In genomic region chr13:54536112-54536511, GRCh38 we compare ENCODE assay signal across 15 cellular contexts.
DNase-seq lines count a peak whose midpoint lies in the region; ATAC-seq, FAIRE-seq and TF ChIP-seq lines count a peak whose summit lies in the region.
"Had no signal": no experiment of that assay in that cellular context is flagged by ENCODE, and none has a peak within 500 bp of the region (broad histone marks: within the 10 kb centered on the region; RNA-seq: fewer than 3 reads in every experiment).

No MANE protein-coding gene starts in this region.

- TF ChIP-seq EP300 in sigmoid colon (IDR thresholded peaks at IDR 0.05): no peak

- 23 to 36% (median 35%) methylated on average over 3 of the region's 3 CpGs for WGBS in small intestine, 3 donors
- 43 to 62% methylated on average over 3 of the region's 3 CpGs for WGBS in sigmoid colon, 2 donors

- H3K9me3 ChIP-seq in small intestine (ENCODE audit: control insufficient read depth, low read depth) (no peaks in the 10 kb centered on the region), sigmoid colon (no peaks in the 10 kb centered on the region)
- H3K9me3 ChIP-seq: esophagus muscularis mucosa, upper lobe of right lung had no signal

- H3K27me3 ChIP-seq in small intestine (ENCODE audit: control insufficient read depth in 2 of 2, insufficient read depth in 2 of 2, low read length in 2 of 2) (no peaks in the 10 kb centered on the region), sigmoid colon (no peaks in the 10 kb centered on the region)
- H3K27me3 ChIP-seq: esophagus muscularis mucosa, upper lobe of right lung had no signal

- no peaks in the 10 kb centered on the region for H3K4me1 Mint-ChIP-seq in activated T-cell treated with anti-CD3 and anti-CD28 coated beads, Interleukin-2, amount 50 U/mL, for 4 hours (ENCODE audit: low read depth)
- H3K4me1 Mint-ChIP-seq: activated CD4-positive, alpha-beta memory T cell treated with anti-CD3 and anti-CD28 coated beads, Interleukin-2, amount 10 ng/mL, durations not matched to agents 7 days and 5 days; naive thymus-derived CD4-positive, alpha-beta T cell had no signal

- H3K27me3 Mint-ChIP-seq in activated T-cell treated with anti-CD3 and anti-CD28 coated beads, Interleukin-2, amount 50 U/mL, for 4 hours (ENCODE audit: low read depth): no peaks in the 10 kb centered on the region
- H3K27me3 Mint-ChIP-seq: activated CD4-positive, alpha-beta memory T cell treated with anti-CD3 and anti-CD28 coated beads, Interleukin-2, amount 10 ng/mL, durations not matched to agents 7 days and 5 days; naive thymus-derived CD4-positive, alpha-beta T cell had no signal

- no peak for TF ChIP-seq CTCF in sigmoid colon (IDR thresholded peaks at IDR 0.05)

- H3K4me1 ChIP-seq in small intestine (ENCODE audit: control insufficient read depth in 2 of 2, insufficient read depth in 1 of 2, low read depth in 1 of 2, low read length in 1 of 2) (no peaks in the 10 kb centered on the region), sigmoid colon (no peaks in the 10 kb centered on the region)
- H3K4me1 ChIP-seq: esophagus muscularis mucosa, upper lobe of right lung had no signal

- FAIRE-seq in small intestine (lab: Jason Lieb, UNC): no peak

- H3K4me3 Mint-ChIP-seq in activated T-cell treated with anti-CD3 and anti-CD28 coated beads, Interleukin-2, amount 50 U/mL, for 4 hours: no peak overlapping the region
- H3K4me3 Mint-ChIP-seq: activated CD4-positive, alpha-beta memory T cell treated with anti-CD3 and anti-CD28 coated beads, Interleukin-2, amount 10 ng/mL, durations not matched to agents 7 days and 5 days; naive thymus-derived CD4-positive, alpha-beta T cell; T-helper 2 cell treated with Interferon-gamma antibody and Interleukin-4, amounts not matched to agents 5 μg/mL and 100 μg/mL, for 36 hours had no signal

- H3K36me3 Mint-ChIP-seq in activated T-cell treated with anti-CD3 and anti-CD28 coated beads, Interleukin-2, amount 50 U/mL, for 4 hours (ENCODE audit: insufficient read depth): no peaks in the 10 kb centered on the region
- H3K36me3 Mint-ChIP-seq: naive thymus-derived CD4-positive, alpha-beta T cell had no signal

- no peak for TF ChIP-seq POLR2A in sigmoid colon (IDR thresholded peaks at IDR 0.05)

- no peak for ATAC-seq in activated T-cell treated with anti-CD3 and anti-CD28 coated beads, Interleukin-2, amount 50 U/mL, for 4 hours
- no peak for ATAC-seq in GM19395 (IDR thresholded peaks at IDR 0.05; ENCODE audit: unreplicated experiment)
- ATAC-seq: naive thymus-derived CD4-positive, alpha-beta T cell; upper lobe of right lung had no signal

- H3K27ac ChIP-seq in small intestine (ENCODE audit: low read depth in 1 of 2, low read length in 1 of 2) (no peak overlapping the region), sigmoid colon (no peak overlapping the region)
- H3K27ac ChIP-seq: esophagus muscularis mucosa, upper lobe of right lung had no signal

- H3K4me3 ChIP-seq in small intestine (ENCODE audit: low read depth in 1 of 2, low read length in 2 of 2): no peak overlapping the region
- H3K4me3 ChIP-seq in sigmoid colon: no peak overlapping the region
- H3K4me3 ChIP-seq: esophagus muscularis mucosa, upper lobe of right lung had no signal

- DNase-seq in NCI-H510A treated with DMSO at 0.1 percent for 48 hours (lab: John Stamatoyannopoulos, UW): peak; percentile 5
- DNase-seq in NCI-H510A (lab: John Stamatoyannopoulos, UW): no peak
- peak; percentile 25 for DNase-seq in NCI-H526 treated with DMSO at 0.1 percent for 48 hours (lab: John Stamatoyannopoulos, UW)
- DNase-seq in foreskin melanocyte: peak; percentile 69
- peak; percentile 9 for DNase-seq in small intestine
- no peak for DNase-seq in activated T-cell treated with anti-CD3 and anti-CD28 coated beads, Interleukin-2, amount 50 U/mL, for 4 hours
- DNase-seq in sigmoid colon: no peak
- DNase-seq: activated CD4-positive, alpha-beta memory T cell treated with anti-CD3 and anti-CD28 coated beads, Interleukin-2, amount 10 ng/mL, durations not matched to agents 7 days and 5 days; activated naive CD4-positive, alpha-beta T cell; naive thymus-derived CD4-positive, alpha-beta T cell; stimulated activated CD4-positive, alpha-beta T cell treated with anti-CD3 and anti-CD28 coated beads, Interleukin-12 subunit alpha, Interleukin-12 subunit beta, amount 100 ng/mL, for 4 hours; upper lobe of right lung had no signal

- H3K9me3 Mint-ChIP-seq in activated T-cell treated with anti-CD3 and anti-CD28 coated beads, Interleukin-2, amount 50 U/mL, for 4 hours: peaks cover 18% of the 10 kb centered on the region

- intact Hi-C loops in sigmoid colon (cut with DNase I): no loop called here

- H3K36me3 ChIP-seq in small intestine (ENCODE audit: control insufficient read depth in 2 of 2, insufficient read depth in 2 of 2, low read length in 2 of 2) (no peaks in the 10 kb centered on the region), sigmoid colon (no peaks in the 10 kb centered on the region)
- H3K36me3 ChIP-seq: esophagus muscularis mucosa, upper lobe of right lung had no signal

Comparison
In these comparisons a context has a peak if more than half of its experiments do, and no peak if none do; other contexts are left out.
1. DNase-seq: peak in NCI-H510A treated with DMSO at 0.1 percent for 48 hours (single experiment), NCI-H526 treated with DMSO at 0.1 percent for 48 hours (single experiment), foreskin melanocyte (single experiment) and small intestine (single experiment); none in NCI-H510A (single experiment), activated T-cell treated with anti-CD3 and anti-CD28 coated beads, Interleukin-2, amount 50 U/mL, for 4 hours (single experiment) and sigmoid colon (single experiment).